In the genomic region with DNA sequence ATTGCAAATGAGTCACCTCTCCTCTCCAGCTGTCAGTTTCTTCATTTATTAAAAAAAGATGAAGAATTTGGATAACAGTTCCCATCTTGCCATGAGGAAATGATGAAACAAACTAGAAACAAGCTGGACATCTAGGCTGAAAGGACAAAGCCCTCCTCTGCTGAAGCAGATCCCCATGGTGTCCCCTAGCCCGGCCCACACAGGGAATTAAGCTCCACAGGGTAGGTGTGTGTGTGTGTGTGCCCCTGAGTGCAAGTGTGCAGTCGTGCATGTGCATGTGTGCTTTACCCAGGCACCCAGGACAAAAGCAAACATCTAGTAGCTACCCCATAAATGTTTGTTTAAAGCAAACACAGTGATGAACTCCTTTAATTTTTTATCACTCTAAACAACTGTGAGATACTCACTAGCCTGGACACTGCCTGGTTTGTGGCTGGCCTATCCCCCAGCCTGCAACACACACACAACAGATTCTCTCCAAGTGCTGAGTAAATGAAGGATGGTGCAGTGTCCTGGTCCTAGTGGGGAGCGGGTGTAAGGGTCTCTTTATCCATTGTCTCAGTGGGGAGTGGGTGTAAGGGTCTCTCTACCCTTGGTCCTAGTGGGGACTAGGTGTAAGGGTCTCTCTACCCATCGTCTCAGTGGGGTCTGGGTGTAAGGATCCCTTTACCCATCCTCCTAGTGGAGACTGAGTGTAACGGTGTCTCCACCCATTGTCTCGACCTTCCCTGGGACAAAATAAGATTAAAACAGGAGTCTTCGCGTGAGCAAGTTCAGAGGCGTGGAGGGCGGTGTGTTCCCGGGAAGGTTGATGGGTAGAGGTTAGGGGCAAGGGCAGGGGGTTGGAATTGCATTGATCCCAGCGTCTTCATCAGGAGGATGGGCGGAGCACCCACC, we compare ENCODE assay signal across 8 cellular contexts. TPM values are rescaled to one million over a fixed set of nuclear protein-coding genes. Genes with fewer than 3 reads are reported as not detected.
A peak's percentile ranks its signal among the peaks of the same experiment; 100 is the strongest.
DNase-seq lines count a peak whose midpoint lies in the region; ATAC-seq and TF ChIP-seq lines count a peak whose summit lies in the region.

No MANE protein-coding gene starts in this region.

- peak overlapping the region; percentile 90 for H2AFZ ChIP-seq in mammary epithelial cell (ENCODE audit: low read depth, low read length)

- ATAC-seq in CD4-positive, alpha-beta T cell (ENCODE audit: poor library complexity) = no peak
- ATAC-seq in GM18511 (IDR thresholded peaks at IDR 0.05; ENCODE audit: unreplicated experiment) = no peak

- H3K9me3 ChIP-seq in CD4-positive, alpha-beta T cell (ENCODE audit: control insufficient read depth, low read length) = peaks cover 4% of the 10 kb centered on the region
- H3K9me3 ChIP-seq in mammary epithelial cell (replicated peaks; ENCODE audit: insufficient read depth, low read length) = peaks cover 3% of the 10 kb centered on the region
- peaks cover 0 to 4% (median 0%) of the 10 kb centered on the region in 3 donors for H3K9me3 ChIP-seq in tibial artery

- peaks cover 3% of the 10 kb centered on the region for H3K9me3 Mint-ChIP-seq in CD4-positive, alpha-beta T cell
- peaks cover 4 to 12% (median 5%) of the 10 kb centered on the region in 3 donors for H3K9me3 Mint-ChIP-seq in IgD-negative memory B cell

- no peaks in the 10 kb centered on the region for H4K20me1 ChIP-seq in mammary epithelial cell (ENCODE audit: insufficient read depth, low read length)

- no peak for DNase-seq in CD4-positive, alpha-beta T cell
- DNase-seq in mammary epithelial cell (peak; percentile 17), kidney tubule cell (ENCODE audit: low spot score) (peak; percentile 30), tibial artery (no peak), NCI-H524 treated with DMSO at 0.1 percent for 48 hours (lab: John Stamatoyannopoulos, UW) (no peak), SHP77 treated with DMSO at 0.1 percent for 48 hours (lab: John Stamatoyannopoulos, UW) (no peak)

- no peak overlapping the region for H3K27ac ChIP-seq in CD4-positive, alpha-beta T cell (ENCODE audit: low read depth, low read length)
- H3K27ac ChIP-seq in mammary epithelial cell (ENCODE audit: insufficient read depth, low read depth, low read length) (peak overlapping the region; percentile 44), tibial artery (peak overlapping the region; percentile 96)

- intact Hi-C loops in CD4-positive, alpha-beta T cell (cut with DNase I, micrococcal nuclease) = no loop called here
- intact Hi-C loops in mammary epithelial cell (cut with micrococcal nuclease) = loop anchor here (1.0 to 5.0 kb wide), 5 partner anchors 62 to 658 kb away; partner anchors contain the start of gene STK32B
- intact Hi-C loops in tibial artery (cut with DNase I; ENCODE audit: low total_unique reads) = no loop called here

- no peak overlapping the region for H3K27ac Mint-ChIP-seq in CD4-positive, alpha-beta T cell
- peak overlapping the region in 1 of 3 donors; percentile 2 for H3K27ac Mint-ChIP-seq in IgD-negative memory B cell

- H3K36me3 ChIP-seq in mammary epithelial cell (ENCODE audit: insufficient read depth, low read length) (no peaks in the 10 kb centered on the region), tibial artery (peaks cover 0 to 3% (median 0%) of the 10 kb centered on the region in 3 donors)

- H3K36me3 Mint-ChIP-seq in CD4-positive, alpha-beta T cell (ENCODE audit: low read depth) = no peaks in the 10 kb centered on the region
- no peaks in the 10 kb centered on the region for H3K36me3 Mint-ChIP-seq in IgD-negative memory B cell

- peaks cover 55% of the 10 kb centered on the region for H3K27me3 Mint-ChIP-seq in CD4-positive, alpha-beta T cell
- H3K27me3 Mint-ChIP-seq in IgD-negative memory B cell = peaks cover 36% of the 10 kb centered on the region

- peak overlapping the region; percentile 47 to 78 (median 51) for H3K4me3 ChIP-seq in mammary epithelial cell (replicated peaks in 1 of 3; ENCODE audit: insufficient read depth in 1 of 3, low read depth in 2 of 3, low read length in 3 of 3)
- peak overlapping the region; percentile 56 to 64 for H3K4me3 ChIP-seq in tibial artery

- peaks cover 52% of the 10 kb centered on the region for H3K27me3 ChIP-seq in CD4-positive, alpha-beta T cell (ENCODE audit: control insufficient read depth, insufficient read depth, low read length)
- H3K27me3 ChIP-seq in mammary epithelial cell (ENCODE audit: insufficient read depth, low read length) (no peaks in the 10 kb centered on the region), tibial artery (no peaks in the 10 kb centered on the region)

- 31% methylated on average over 13 of the region's 13 CpGs for WGBS in mammary epithelial cell (ENCODE audit: low coverage, missing lambda C conversion rate)

- dilution Hi-C loops in mammary epithelial cell (cut with HindIII; ENCODE audit: low sequenced_read_pairs) = no loop called here

- TF ChIP-seq CTCF in CD4-positive, alpha-beta T cell (IDR thresholded peaks at IDR 0.05) = no peak
- TF ChIP-seq CTCF in mammary epithelial cell (conservative IDR thresholded peaks at IDR 0.05 in 1 of 2, IDR thresholded peaks at IDR 0.05 in 1 of 2; ENCODE audit: extremely low read depth in 1 of 2, insufficient read depth in 1 of 2, low read depth in 1 of 2, low read length in 2 of 2) = peak; percentile 43 to 45
- peak; percentile 37 to 38 for TF ChIP-seq CTCF in tibial artery (IDR thresholded peaks at IDR 0.05)

- in situ Hi-C loops in mammary epithelial cell (cut with MboI; ENCODE audit: low sequenced_read_pairs in 2 of 2) = no loop called here

- H3K4me3 Mint-ChIP-seq in CD4-positive, alpha-beta T cell = peak overlapping the region; percentile 74
- peak overlapping the region; percentile 14 to 87 (median 64) for H3K4me3 Mint-ChIP-seq in IgD-negative memory B cell

- CTCF ChIA-PET in CD4-positive, alpha-beta T cell (lab: Charles Lee) = no interaction called here
- CTCF ChIA-PET in mammary epithelial cell (lab: Charles Lee; ENCODE audit: low non-redundant PET) = interaction anchor here (0.6 kb wide), 2 partner anchors 36 to 346 kb away, joined by 3 read pairs; no protein-coding TSS in a partner anchor

- POLR2A ChIA-PET in CD4-positive, alpha-beta T cell (lab: Charles Lee) = no interaction called here

- peak overlapping the region; percentile 81 for H3K4me2 ChIP-seq in mammary epithelial cell (ENCODE audit: insufficient read depth, low read depth, low read length)

- H3K4me1 Mint-ChIP-seq in CD4-positive, alpha-beta T cell (ENCODE audit: low read depth) = peaks cover 16% of the 10 kb centered on the region
- peaks cover 3 to 10% (median 5%) of the 10 kb centered on the region in 3 donors for H3K4me1 Mint-ChIP-seq in IgD-negative memory B cell

- peaks cover 54% of the 10 kb centered on the region for H3K79me2 ChIP-seq in mammary epithelial cell (ENCODE audit: insufficient read depth, low read length)

- H3K9ac ChIP-seq in mammary epithelial cell (ENCODE audit: insufficient read depth, low read length) = peak overlapping the region; percentile 18

- peaks cover 45% of the 10 kb centered on the region for H3K4me1 ChIP-seq in mammary epithelial cell (ENCODE audit: insufficient read depth, low read length)
- H3K4me1 ChIP-seq in tibial artery = peaks cover 4 to 48% (median 33%) of the 10 kb centered on the region in 4 donors

- BruUV-seq in mammary epithelial cell (replicated peaks; lab: Mats Ljungman, UMichigan) = no TSS peak

RNA-seq across cellular contexts. Expression of gene EVC, which starts 0.7 kb away (rescaled TPM):
- total RNA-seq in CD4-positive, alpha-beta T cell = 1 to 10 TPM in 1 of 2 experiments, under 1 TPM in 1; 0.70 to 1.5 TPM
- polyA plus RNA-seq in IgD-negative memory B cell (0.05 TPM), mammary epithelial cell (4.5 TPM)
- total RNA-seq in mammary epithelial cell = 10 to 100 TPM; 29.1 to 38.5 TPM
- 14.5 TPM for polyA minus RNA-seq in mammary epithelial cell

RNA-seq across cellular contexts. Expression of gene EVC2, which starts 2.0 kb away (rescaled TPM):
- total RNA-seq in CD4-positive, alpha-beta T cell = 1 to 10 TPM; 1.1 to 1.3 TPM
- polyA plus RNA-seq in IgD-negative memory B cell = 0.50 TPM
- 10 to 100 TPM in 1 of 2 donors, 1 to 10 TPM in 1; 2.9 to 11.0 TPM for total RNA-seq in mammary epithelial cell
- 0.79 TPM for polyA plus RNA-seq in mammary epithelial cell
- polyA minus RNA-seq in mammary epithelial cell = 2.3 TPM

Comparison
In these comparisons a context has a peak if more than half of its experiments do, and no peak if none do; other contexts are left out.
1. DNase-seq: peak in mammary epithelial cell (single experiment) and kidney tubule cell (single experiment); none in CD4-positive, alpha-beta T cell (0 of 10), tibial artery (0 of 2), NCI-H524 treated with DMSO at 0.1 percent for 48 hours (single experiment) and SHP77 treated with DMSO at 0.1 percent for 48 hours (single experiment).
2. RNA of gene EVC, which starts 0.7 kb away (total RNA-seq): 29.1 to 38.5 TPM in mammary epithelial cell; 0.70 to 1.5 TPM in CD4-positive, alpha-beta T cell; every median in the first group is over 10 times any median in the second.